ENCODE assay signal across 32 cellular contexts in the genomic region with DNA sequence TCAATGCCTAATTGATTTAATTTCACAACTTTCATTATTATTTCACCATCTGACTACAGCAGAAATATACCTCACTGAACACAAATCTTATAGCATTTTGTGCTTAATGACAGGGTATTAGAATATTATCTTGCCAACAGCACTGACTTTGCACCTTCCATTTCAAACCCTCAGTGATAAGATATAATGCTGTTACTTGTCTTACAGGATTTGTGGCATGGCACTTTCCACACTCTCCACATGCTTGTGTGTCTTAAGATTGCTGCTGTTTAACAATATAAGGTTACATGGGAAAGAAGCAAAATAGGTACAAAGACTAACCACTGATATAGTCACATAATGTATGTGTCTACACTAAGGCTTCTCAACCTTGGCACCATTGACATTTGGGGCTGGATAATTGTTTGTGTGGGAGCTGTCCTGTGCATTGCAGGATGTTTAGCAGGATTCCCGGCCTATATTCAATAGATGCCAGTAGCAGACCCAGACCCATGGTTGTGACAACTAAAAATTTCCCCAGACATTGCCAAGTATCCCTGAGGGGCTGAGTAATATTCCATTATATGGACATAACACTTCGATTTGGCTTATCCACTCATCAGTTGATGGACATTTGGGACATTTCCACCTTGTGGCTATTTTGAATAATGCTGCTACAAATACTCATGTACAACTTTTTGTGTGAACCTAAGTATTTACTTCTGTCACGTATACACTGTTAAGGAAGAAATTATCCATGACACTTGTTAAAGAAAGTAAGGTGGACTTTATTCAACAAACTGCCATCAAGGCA. TPM values are rescaled to one million over a fixed set of nuclear protein-coding genes. Genes with fewer than 3 reads are reported as not detected.
A peak's percentile ranks its signal among the peaks of the same experiment; 100 is the strongest.
DNase-seq lines count a peak whose midpoint lies in the region; ATAC-seq and TF ChIP-seq lines count a peak whose summit lies in the region.
"Had no signal": no experiment of that assay in that cellular context is flagged by ENCODE, and none has a peak within 500 bp of the region (broad histone marks: within the 10 kb centered on the region; RNA-seq: fewer than 3 reads in every experiment).

No MANE protein-coding gene starts in this region.

- peaks cover 45% of the 10 kb centered on the region for H3K27me3 Mint-ChIP-seq in endodermal cell (ENCODE audit: insufficient read depth)
- H3K27me3 Mint-ChIP-seq: IgD-negative memory B cell had no signal

- intact Hi-C loops in Right ventricle myocardium superior (cut with DNase I) (loop anchor here (10.0 kb wide), 1 partner anchor 255 kb away; no protein-coding TSS in a partner anchor), mucosa of descending colon (cut with DNase I, micrococcal nuclease) (no loop called here)

- TF ChIP-seq CTCF in cardiac muscle cell (IDR thresholded peaks at IDR 0.05; ENCODE audit: low read depth, low read length) (no peak), endodermal cell (conservative IDR thresholded peaks at IDR 0.05) (peak; percentile 54), upper lobe of left lung (IDR thresholded peaks at IDR 0.05) (no peak), mucosa of descending colon (IDR thresholded peaks at IDR 0.05) (no peak)

- ATAC-seq in Right ventricle myocardium superior (ENCODE audit: poor library complexity) = no peak
- ATAC-seq in GM21423 (IDR thresholded peaks at IDR 0.05; ENCODE audit: unreplicated experiment) = no peak
- ATAC-seq in upper lobe of left lung (ENCODE audit: low FRiP score in 2 of 2) = no peak
- no peak for ATAC-seq in mucosa of descending colon
- ATAC-seq: A549, esophagus mucosa, Right ventricle myocardium inferior had no signal

- no peaks in the 10 kb centered on the region for H3K9me3 Mint-ChIP-seq in endodermal cell
- H3K9me3 Mint-ChIP-seq: activated B cell treated with CpG ODN at 0.5 μM for 24 hours; activated naive CD4-positive, alpha-beta T cell treated with anti-CD3 and anti-CD28 coated beads for 36 hours; activated T-helper 1 cell treated with anti-CD3 and anti-CD28 coated beads, Interleukin-12 subunit alpha, Interleukin-12 subunit beta, Interleukin-2, Interleukin-4 antibody, amounts not matched to agents 30 ng/mL and 10 ng/mL and 1 ng/mL, durations not matched to agents 14 hours and 24 hours and 36 hours; nephron progenitor cell had no signal

- DNase-seq in cardiac muscle cell (ENCODE audit: low read depth in 1 of 2, low spot score in 1 of 2) = no peak
- DNase-seq in Right ventricle myocardium superior = no peak
- peak; percentile 28 for DNase-seq in NAMALWA (ENCODE audit: low spot score)
- no peak for DNase-seq in endodermal cell
- no peak for DNase-seq in upper lobe of left lung
- no peak for DNase-seq in NCI-H146 treated with DMSO at 0.1 percent for 48 hours (lab: John Stamatoyannopoulos, UW; ENCODE audit: unreplicated experiment)
- DNase-seq in mucosa of descending colon = no peak
- DNase-seq: activated B cell treated with CpG ODN at 0.5 μM for 24 hours; activated naive CD4-positive, alpha-beta T cell treated with anti-CD3 and anti-CD28 coated beads for 36 hours; amniotic stem cell; colonic mucosa; DMS79; effector CD8-positive, alpha-beta T cell; GF-D8; NCI-H1105; NCI-H2081 treated with DMSO at 0.1 percent for 48 hours; NCI-H446; NCI-H774; nephron progenitor cell; stimulated activated CD4-positive, alpha-beta T cell treated with anti-CD3 and anti-CD28 coated beads, Interleukin-2, amount 100 ng/mL, for 48 hours; SW 1271; T-helper 9 cell; transverse colon had no signal

- H3K27me3 ChIP-seq in cardiac muscle cell (no peaks in the 10 kb centered on the region), endodermal cell (ENCODE audit: control insufficient read depth, insufficient read depth, low read length, poor library complexity, severe bottlenecking) (peaks cover 19% of the 10 kb centered on the region), upper lobe of left lung (no peaks in the 10 kb centered on the region)
- H3K27me3 ChIP-seq: colonic mucosa, right atrium auricular region, transverse colon had no signal

- WGBS in endodermal cell (ENCODE audit: insufficient coverage in 1 of 2, insufficient read length in 1 of 2), 2 experiments = 86 to 89% methylated on average over 1 to 3 of the region's 3 CpGs
- 87 to 95% methylated on average over 3 of the region's 3 CpGs for WGBS in upper lobe of left lung, 2 donors

- no peak overlapping the region for H3K9ac ChIP-seq in endodermal cell (ENCODE audit: extremely low read depth, low read length, poor library complexity, severe bottlenecking)

- no peak overlapping the region for H3K27ac Mint-ChIP-seq in endodermal cell
- H3K27ac Mint-ChIP-seq: activated B cell treated with CpG ODN at 0.5 μM for 24 hours; activated naive CD4-positive, alpha-beta T cell treated with anti-CD3 and anti-CD28 coated beads for 36 hours; activated T-helper 1 cell treated with anti-CD3 and anti-CD28 coated beads, Interleukin-12 subunit alpha, Interleukin-12 subunit beta, Interleukin-2, Interleukin-4 antibody, amounts not matched to agents 30 ng/mL and 10 ng/mL and 1 ng/mL, durations not matched to agents 14 hours and 24 hours and 36 hours; B cell; IgD-negative memory B cell; nephron progenitor cell had no signal

- H3K4me1 Mint-ChIP-seq in endodermal cell = peaks cover 38% of the 10 kb centered on the region

- peak overlapping the region; percentile 34 for H3K27ac ChIP-seq in cardiac muscle cell
- H3K27ac ChIP-seq in endodermal cell (ENCODE audit: low read depth, low read length) = no peak overlapping the region
- H3K27ac ChIP-seq in upper lobe of left lung = no peak overlapping the region
- H3K27ac ChIP-seq: A549, colonic mucosa, right atrium auricular region, transverse colon had no signal

- no peaks in the 10 kb centered on the region for H3K9me3 ChIP-seq in cardiac muscle cell (ENCODE audit: low read depth)
- no peaks in the 10 kb centered on the region for H3K9me3 ChIP-seq in endodermal cell (ENCODE audit: control insufficient read depth, low read length)
- no peaks in the 10 kb centered on the region for H3K9me3 ChIP-seq in upper lobe of left lung
- no peaks in the 10 kb centered on the region for H3K9me3 ChIP-seq in mucosa of descending colon
- H3K9me3 ChIP-seq: A549, colonic mucosa, right atrium auricular region, transverse colon had no signal

- TF ChIP-seq POLR2A in upper lobe of left lung (IDR thresholded peaks at IDR 0.05) = no peak

- no peak overlapping the region for H3K4me3 ChIP-seq in cardiac muscle cell
- H3K4me3 ChIP-seq in endodermal cell (ENCODE audit: low read length) = no peak overlapping the region
- H3K4me3 ChIP-seq in upper lobe of left lung = no peak overlapping the region
- H3K4me3 ChIP-seq in mucosa of descending colon = no peak overlapping the region
- H3K4me3 ChIP-seq: A549, colonic mucosa, lung, right atrium auricular region, transverse colon had no signal

- H3K4me1 ChIP-seq in cardiac muscle cell (ENCODE audit: low read depth) = peaks cover 27% of the 10 kb centered on the region
- H3K4me1 ChIP-seq in endodermal cell (ENCODE audit: control insufficient read depth, insufficient read depth, low read length) = peaks cover 19% of the 10 kb centered on the region
- peaks cover 5 to 10% (median 8%) of the 10 kb centered on the region in 4 donors for H3K4me1 ChIP-seq in upper lobe of left lung
- H3K4me1 ChIP-seq in mucosa of descending colon (ENCODE audit: low read depth) = no peaks in the 10 kb centered on the region
- H3K4me1 ChIP-seq: colonic mucosa had no signal

- H3K36me3 ChIP-seq in cardiac muscle cell (no peaks in the 10 kb centered on the region), endodermal cell (ENCODE audit: control insufficient read depth, insufficient read depth, low read length) (no peaks in the 10 kb centered on the region), upper lobe of left lung (no peaks in the 10 kb centered on the region), mucosa of descending colon (ENCODE audit: low read depth) (no peaks in the 10 kb centered on the region)
- H3K36me3 ChIP-seq: colonic mucosa, right atrium auricular region, transverse colon had no signal

- no peaks in the 10 kb centered on the region for H3K36me3 Mint-ChIP-seq in endodermal cell (ENCODE audit: low read depth)

- H3K4me3 Mint-ChIP-seq in endodermal cell = no peak overlapping the region
- H3K4me3 Mint-ChIP-seq: activated B cell treated with CpG ODN at 0.5 μM for 24 hours; activated naive CD4-positive, alpha-beta T cell treated with anti-CD3 and anti-CD28 coated beads for 36 hours; activated T-helper 1 cell treated with anti-CD3 and anti-CD28 coated beads, Interleukin-12 subunit alpha, Interleukin-12 subunit beta, Interleukin-2, Interleukin-4 antibody, amounts not matched to agents 30 ng/mL and 10 ng/mL and 1 ng/mL, durations not matched to agents 14 hours and 24 hours and 36 hours; B cell; IgD-negative memory B cell; nephron progenitor cell had no signal

- TF ChIP-seq EP300 in upper lobe of left lung (IDR thresholded peaks at IDR 0.05) = no peak

RNA-seq across cellular contexts. Expression of a gene that starts 5.7 kb away (rescaled TPM):
- total RNA-seq in cardiac muscle cell (2.6 and 5.2 TPM in 2 replicates), Right ventricle myocardium superior (0.32 TPM), endodermal cell (10 to 100 TPM; 23.6 to 25.7 TPM), upper lobe of left lung (1 to 10 TPM; 2.8 to 6.3 (median 5.4) TPM), mucosa of descending colon (1 to 10 TPM; 1.3 to 5.7 (median 3.1) TPM)
- polyA plus RNA-seq in cardiac muscle cell = 2.9 and 4.8 TPM in 2 replicates
- polyA plus RNA-seq in endodermal cell (2013, experiment 1 of 2) = 19.5 TPM
- 25.6 TPM for polyA plus RNA-seq in endodermal cell (2013, experiment 2 of 2)
- polyA plus RNA-seq: IgD-negative memory B cell had no signal
